In genomic region chr7:92644406-92645113, GRCh38 we compare ENCODE assay signal across 9 cellular contexts. TPM values are rescaled to one million over a fixed set of nuclear protein-coding genes. Genes with fewer than 3 reads are reported as not detected.
DNase-seq lines count a peak whose midpoint lies in the region; ATAC-seq and TF ChIP-seq lines count a peak whose summit lies in the region.
"Had no signal": no experiment of that assay in that cellular context is flagged by ENCODE, and none has a peak within 500 bp of the region (broad histone marks: within the 10 kb centered on the region; RNA-seq: fewer than 3 reads in every experiment).

No MANE protein-coding gene starts in this region.

- 85 to 88% methylated on average over 6 of the region's 6 CpGs for WGBS in thyroid gland, 2 donors

- H3K36me3 ChIP-seq in thyroid gland (no peaks in the 10 kb centered on the region), left lung (no peaks in the 10 kb centered on the region)

- intact Hi-C loops in activated CD4-positive, alpha-beta memory T cell treated with anti-CD3 and anti-CD28 coated beads for 36 hours (cut with micrococcal nuclease): no loop called here
- intact Hi-C loops in thyroid gland (cut with DNase I): no loop called here
- intact Hi-C loops in left lung (cut with DNase I): no loop called here

- H3K4me3 ChIP-seq in thyroid gland (replicated peaks in 1 of 3): no peak overlapping the region
- H3K4me3 ChIP-seq in left lung: no peak overlapping the region

- peak overlapping the region; percentile 96 for H3K27ac Mint-ChIP-seq in activated CD4-positive, alpha-beta memory T cell treated with anti-CD3 and anti-CD28 coated beads for 36 hours

- no peaks in the 10 kb centered on the region for H3K27me3 Mint-ChIP-seq in activated CD4-positive, alpha-beta memory T cell treated with anti-CD3 and anti-CD28 coated beads for 36 hours

- H3K27ac ChIP-seq in thyroid gland (no peak overlapping the region), left lung (peak overlapping the region in 1 of 2 donors; percentile 29)

- H3K4me1 Mint-ChIP-seq in activated CD4-positive, alpha-beta memory T cell treated with anti-CD3 and anti-CD28 coated beads for 36 hours (ENCODE audit: low read depth): peaks cover 93% of the 10 kb centered on the region

- CTCF ChIA-PET in activated CD4-positive, alpha-beta memory T cell treated with anti-CD3 and anti-CD28 coated beads for 36 hours (lab: Charles Lee): interaction anchor here (0.7 to 1.4 kb wide), 4 partner anchors 9 to 173 kb away, joined by 3 to 7 read pairs (median 4); no protein-coding TSS in a partner anchor

- peaks cover 16% of the 10 kb centered on the region for H3K36me3 Mint-ChIP-seq in activated CD4-positive, alpha-beta memory T cell treated with anti-CD3 and anti-CD28 coated beads for 36 hours

- TF ChIP-seq POLR2A in thyroid gland (IDR thresholded peaks at IDR 0.05): no peak

- TF ChIP-seq CTCF in omental fat pad (IDR thresholded peaks at IDR 0.05) (no peak), thyroid gland (IDR thresholded peaks at IDR 0.05) (no peak), left lung (IDR thresholded peaks at IDR 0.05) (no peak)

- no peak overlapping the region for H3K4me3 Mint-ChIP-seq in activated CD4-positive, alpha-beta memory T cell treated with anti-CD3 and anti-CD28 coated beads for 36 hours

- H3K27me3 ChIP-seq in thyroid gland (no peaks in the 10 kb centered on the region), left lung (no peaks in the 10 kb centered on the region)

- POLR2A ChIA-PET in activated CD4-positive, alpha-beta memory T cell treated with anti-CD3 and anti-CD28 coated beads for 36 hours (lab: Charles Lee): interaction anchor here (0.5 to 7.8 kb wide), 6 partner anchors 9 to 188 kb away, joined by 3 to 85 read pairs (median 6); no protein-coding TSS in a partner anchor

- H3K4me1 ChIP-seq in thyroid gland (peaks cover 0 to 7% of the 10 kb centered on the region in 2 donors), left lung (peaks cover 6 to 48% of the 10 kb centered on the region in 2 donors)

- H3K9me3 ChIP-seq in thyroid gland (no peaks in the 10 kb centered on the region), left lung (no peaks in the 10 kb centered on the region)

- peak; percentile 52 for DNase-seq in LHCN-M2 (ENCODE audit: low read depth)
- no peak for DNase-seq in activated CD4-positive, alpha-beta memory T cell treated with anti-CD3 and anti-CD28 coated beads for 36 hours
- peak; percentile 46 for DNase-seq in fibroblast of peridontal ligament (ENCODE audit: extremely low read depth)
- no peak for DNase-seq in omental fat pad (ENCODE audit: low spot score)
- no peak for DNase-seq in NCI-H2196 (lab: John Stamatoyannopoulos, UW; ENCODE audit: unreplicated experiment)
- no peak for DNase-seq in NCI-H2029 (lab: John Stamatoyannopoulos, UW)
- no peak for DNase-seq in thyroid gland
- no peak for DNase-seq in left lung
- DNase-seq: activated gamma-delta T cell had no signal

- peak; percentile 49 for ATAC-seq in omental fat pad (ENCODE audit: low FRiP score)
- ATAC-seq in left lung: no peak

- no peaks in the 10 kb centered on the region for H3K9me3 Mint-ChIP-seq in activated CD4-positive, alpha-beta memory T cell treated with anti-CD3 and anti-CD28 coated beads for 36 hours

RNA-seq across cellular contexts. Expression of gene FAM133B, which starts 54.4 kb away (rescaled TPM):
- total RNA-seq in LHCN-M2 (2014; rRNA removed) (25.6 and 30.0 TPM in 2 replicates), omental fat pad (10 to 100 TPM; 16.6 to 36.7 (median 24.2) TPM), thyroid gland (10 to 100 TPM; 28.5 to 33.4 (median 30.4) TPM), left lung (10 to 100 TPM; 17.2 to 22.3 TPM)
- polyA plus RNA-seq in LHCN-M2 (2012): 14.7 TPM
- total RNA-seq in activated CD4-positive, alpha-beta memory T cell treated with anti-CD3 and anti-CD28 coated beads for 36 hours: 10 to 100 TPM; 21.7 to 25.5 TPM

Comparison
In these comparisons a context has a peak if more than half of its experiments do, and no peak if none do; other contexts are left out.
1. DNase-seq: peak in LHCN-M2 (single experiment) and fibroblast of peridontal ligament (single experiment); none in activated CD4-positive, alpha-beta memory T cell treated with anti-CD3 and anti-CD28 coated beads for 36 hours (single experiment), omental fat pad (single experiment), NCI-H2196 (single experiment), NCI-H2029 (single experiment), thyroid gland (0 of 2) and left lung (0 of 2).